ENCODE assay signal across 8 cellular contexts in genomic region chr1:156767101-156767878, GRCh38. TPM values are rescaled to one million over a fixed set of nuclear protein-coding genes. Genes with fewer than 3 reads are reported as not detected.
DNase-seq lines count a peak whose midpoint lies in the region; TF ChIP-seq lines count a peak whose summit lies in the region.

PRCC (plus strand) TSS chr1:156767535; CDS start chr1:156767772, 237 bp downstream.

- TF ChIP-seq EP300 in neural cell (conservative IDR thresholded peaks at IDR 0.05; ENCODE audit: poor library complexity, severe bottlenecking): no peak

- peak within 1 kb of the TSS; percentile 95 for H3K4me2 ChIP-seq in neural cell (ENCODE audit: low read length)

- H3K9me3 ChIP-seq in neural cell (ENCODE audit: low read length) (no peaks in the 10 kb centered on the region), stomach smooth muscle (ENCODE audit: control insufficient read depth in 2 of 2, low read length in 2 of 2) (no peaks in the 10 kb centered on the region)

- H3K27ac ChIP-seq in neural cell (ENCODE audit: low read length) (peak within 1 kb of the TSS; percentile 83), stomach smooth muscle (ENCODE audit: low read length) (peak within 1 kb of the TSS; percentile 95)

- no peaks in the 10 kb centered on the region for H3F3A ChIP-seq in neural cell (ENCODE audit: insufficient read depth, low read length, poor library complexity, severe bottlenecking)

- peaks cover 39% of the 10 kb centered on the region for H3K4me1 ChIP-seq in stomach smooth muscle (ENCODE audit: control insufficient read depth, insufficient read depth, low read length)

- no peaks in the 10 kb centered on the region for H3K9me2 ChIP-seq in neural cell (ENCODE audit: insufficient read depth, low read length)

- TF ChIP-seq RAD21 in neural cell (conservative IDR thresholded peaks at IDR 0.05): no peak

- TF ChIP-seq CTCF in fibroblast of villous mesenchyme (IDR thresholded peaks at IDR 0.05; ENCODE audit: insufficient read depth, low read depth, low read length) (no peak), neural cell (IDR thresholded peaks at IDR 0.05; ENCODE audit: poor library complexity, severe bottlenecking) (no peak)

- DNase-seq in ELR (ENCODE audit: low read depth) (peak; percentile 99), H7 (peak; percentile 91), M059J (ENCODE audit: low read depth) (peak; percentile 100), SHP77 (lab: John Stamatoyannopoulos, UW) (peak; percentile 100), fibroblast of villous mesenchyme (ENCODE audit: low read depth) (peak; percentile 100)
- DNase-seq in activated effector memory CD4-positive, alpha-beta T cell treated with anti-CD3 and anti-CD28 coated beads, Interleukin-2, amount 50 U/mL, for 16 hours: peak; percentile 99

- H3K9ac ChIP-seq in neural cell (ENCODE audit: low read length) (peak within 1 kb of the TSS; percentile 97), stomach smooth muscle (ENCODE audit: low read length in 2 of 2) (peak within 1 kb of the TSS; percentile 99)

- H3K36me3 ChIP-seq in H7 (replicated peaks; ENCODE audit: control insufficient read depth, insufficient read depth, low read length) (peaks cover 8% of the 10 kb centered on the region), neural cell (ENCODE audit: insufficient read depth, low read length) (no peaks in the 10 kb centered on the region), stomach smooth muscle (ENCODE audit: control insufficient read depth in 2 of 2, insufficient read depth in 2 of 2, low read length in 2 of 2) (peaks cover 4 to 7% of the 10 kb centered on the region in 2 donors)

- H3K79me2 ChIP-seq in neural cell (replicated peaks; ENCODE audit: insufficient read depth, low read length): peaks cover 43% of the 10 kb centered on the region

- H2AFZ ChIP-seq in neural cell (ENCODE audit: low read depth, low read length): peak within 1 kb of the TSS; percentile 73

- H3K4me3 ChIP-seq in H7 (ENCODE audit: insufficient read depth, low read depth, low read length) (peak within 1 kb of the TSS; percentile 93), fibroblast of villous mesenchyme (ENCODE audit: low read depth, low read length) (peak within 1 kb of the TSS; percentile 94), neural cell (ENCODE audit: low read length) (peak within 1 kb of the TSS; percentile 93), stomach smooth muscle (ENCODE audit: low read length in 2 of 2) (peak within 1 kb of the TSS; percentile 97)

- H3K27me3 ChIP-seq in H7 (ENCODE audit: control insufficient read depth, insufficient read depth, low read length) (no peaks in the 10 kb centered on the region), neural cell (ENCODE audit: insufficient read depth, low read depth, low read length) (no peaks in the 10 kb centered on the region), stomach smooth muscle (ENCODE audit: control insufficient read depth in 1 of 2, insufficient read depth in 2 of 2, low read length in 2 of 2) (no peaks in the 10 kb centered on the region)

- H4K20me1 ChIP-seq in neural cell (ENCODE audit: insufficient read depth): no peaks in the 10 kb centered on the region

TF ChIP-seq in neural cell, 6 proteins besides CTCF, POLR2A, EP300 and RAD21:
- TF ChIP-seq REST (IDR thresholded peaks at IDR 0.05; ENCODE audit: borderline replicate concordance) (peak; percentile 81), POLR2AphosphoS5 (IDR thresholded peaks at IDR 0.05) (peak; percentile 85), SMC3 (conservative IDR thresholded peaks at IDR 0.05; ENCODE audit: poor library complexity) (no peak), MXI1 (conservative IDR thresholded peaks at IDR 0.05; ENCODE audit: poor library complexity, severe bottlenecking) (peak; percentile 69), TAF1 (IDR thresholded peaks at IDR 0.05; ENCODE audit: low read depth) (peak; percentile 63), EZH2 (IDR thresholded peaks at IDR 0.05; ENCODE audit: borderline replicate concordance, insufficient read depth, low read length, poor library complexity, severe bottlenecking) (no peak)

RNA-seq across cellular contexts. Expression of gene PRCC, which starts in this region (rescaled TPM):
- 90.6 and 107 TPM in 2 replicates for total RNA-seq in H7 (2014; rRNA removed; shearing (Covaris generic))
- total RNA-seq in M059J (2014; rRNA removed; shearing (Covaris generic)): 38.4 and 41.9 TPM in 2 replicates
- total RNA-seq in fibroblast of villous mesenchyme: 19.0 TPM in 2 replicates
- 17.5 and 23.3 TPM in 2 replicates for polyA plus RNA-seq in neural cell
- 22.9 and 25.6 TPM in 2 replicates for polyA minus RNA-seq in neural cell

Comparison
In these comparisons a context has a peak if more than half of its experiments do, and no peak if none do; other contexts are left out.
1. Peak in every context shown above with its lines: DNase-seq, H3K4me3 ChIP-seq and H3K27ac ChIP-seq.